ENCODE assay signal across 1 cellular context in genomic region chr12:130483616-130484180, GRCh38.
TF ChIP-seq lines count a peak whose summit lies in the region.

No MANE protein-coding gene starts in this region.

TF ChIP-seq in H1, 55 proteins besides CTCF, POLR2A, EP300 and RAD21 (continued from another document):
- TF ChIP-seq ATF2 (IDR thresholded peaks at IDR 0.05; ENCODE audit: low read length) (no peak), CHD2 (IDR thresholded peaks at IDR 0.05; ENCODE audit: low read length) (no peak), TCF12 (IDR thresholded peaks at IDR 0.05; ENCODE audit: low read depth, low read length) (no peak), ZNF274 (IDR thresholded peaks at IDR 0.05; ENCODE audit: borderline replicate concordance, extremely low read depth, low read length) (no peak), MAFK (IDR thresholded peaks at IDR 0.05; ENCODE audit: low read depth, low read length) (no peak), NRF1 (IDR thresholded peaks at IDR 0.05; ENCODE audit: low read depth, low read length) (no peak), YY1 (IDR thresholded peaks at IDR 0.05; ENCODE audit: low read depth, low read length) (no peak)
TF ChIP-seq in H1: peak in this region for 0.
